24 cellular contexts compared by ENCODE assay signal in genomic region chr15:96764946-96765345, GRCh38.
DNase-seq lines count a peak whose midpoint lies in the region; ATAC-seq, FAIRE-seq and TF ChIP-seq lines count a peak whose summit lies in the region.
"Had no signal": no experiment of that assay in that cellular context is flagged by ENCODE, and none has a peak within 500 bp of the region (broad histone marks: within the 10 kb centered on the region; RNA-seq: fewer than 3 reads in every experiment).

No MANE protein-coding gene starts in this region.

- ATAC-seq in GM23338: peak; percentile 24; the same call in 1 of the 3 replicates
- ATAC-seq in HepG2: no peak
- ATAC-seq: A549, GM12878, HCT116 had no signal

- no peak for DNase-seq in GM23338 (ENCODE audit: low spot score)
- DNase-seq in H1 (ENCODE audit: low read depth in 1 of 2, low spot score in 2 of 2): no peak
- DNase-seq in kidney tubule cell (ENCODE audit: low spot score): peak; percentile 6
- no peak for DNase-seq in NCI-H2029 (lab: John Stamatoyannopoulos, UW)
- DNase-seq in HepG2 (ENCODE audit: low spot score): no peak
- DNase-seq in DMS 273 treated with DMSO at 0.1 percent for 48 hours (lab: John Stamatoyannopoulos, UW): no peak
- no peak for DNase-seq in activated CD4-positive, alpha-beta T cell treated with anti-CD3 and anti-CD28 coated beads for 1 hour
- DNase-seq: 8988T; ACHN; AML-193; BE2C; Calu3; CD4-positive, alpha-beta T cell; COR-L47; DMS153; EL; GDM1; GOT3 had no signal

- H4K20me1 ChIP-seq in GM23338 (replicated peaks; ENCODE audit: insufficient read depth): no peaks in the 10 kb centered on the region
- no peaks in the 10 kb centered on the region for H4K20me1 ChIP-seq in H1 (replicated peaks in 1 of 2; ENCODE audit: control insufficient read depth in 1 of 2, insufficient read depth in 2 of 2, low read length in 2 of 2)
- H4K20me1 ChIP-seq in HepG2 (ENCODE audit: insufficient read depth, low read length): no peaks in the 10 kb centered on the region
- H4K20me1 ChIP-seq: BLaER1 treated with 17β-estradiol and CSF1 and Interleukin-3, amounts not matched to agents 10 nM and 100 nM had no signal

- H3K27me3 ChIP-seq in GM23338 (ENCODE audit: insufficient read depth) (no peaks in the 10 kb centered on the region), H1 (replicated peaks in 1 of 4; ENCODE audit: control insufficient read depth in 3 of 4, extremely low read depth in 1 of 4, insufficient read depth in 3 of 4, low read length in 3 of 4) (no peaks in the 10 kb centered on the region), HepG2 (ENCODE audit: control insufficient read depth in 1 of 2, insufficient read depth in 2 of 2, low read length in 2 of 2) (no peaks in the 10 kb centered on the region)
- H3K27me3 ChIP-seq: BE2C; BLaER1 treated with 17β-estradiol and CSF1 and Interleukin-3, amounts not matched to agents 10 nM and 100 nM had no signal

- no peak overlapping the region for H4K91ac ChIP-seq in H1 (replicated peaks; ENCODE audit: insufficient read length, low read length)

- CTCF ChIA-PET in H1 (lab: Charles Lee; ENCODE audit: partially characterized antibody) (no interaction called here), HepG2 (lab: Yijun Ruan, JAX; ENCODE audit: low intra/inter-chr PET ratio, low total read pairs) (no interaction called here)

- no peaks in the 10 kb centered on the region for H3K4me1 Mint-ChIP-seq in GM23338

- peaks cover 6% of the 10 kb centered on the region; the same call in 1 of the 2 replicates for H3K9me2 ChIP-seq in GM23338 (ENCODE audit: insufficient read depth)

- no peak overlapping the region for H2BK15ac ChIP-seq in H1 (ENCODE audit: low read length)

- H4K8ac ChIP-seq in H1 (ENCODE audit: extremely low read depth, insufficient read depth, low read length): peak overlapping the region; percentile 90; the same call in 1 of the 2 replicates

- H3K36me3 ChIP-seq in GM23338 (ENCODE audit: insufficient read depth) (no peaks in the 10 kb centered on the region), H1 (ENCODE audit: control insufficient read depth in 2 of 4, insufficient read depth in 4 of 4, low read length in 3 of 4) (no peaks in the 10 kb centered on the region), HepG2 (replicated peaks in 1 of 2; ENCODE audit: control insufficient read depth in 1 of 2, insufficient read depth in 2 of 2, low read length in 2 of 2) (no peaks in the 10 kb centered on the region)
- H3K36me3 ChIP-seq: BE2C; BLaER1 treated with 17β-estradiol and CSF1 and Interleukin-3, amounts not matched to agents 10 nM and 100 nM had no signal

- H3K27ac Mint-ChIP-seq in GM23338: no peak overlapping the region
- H3K27ac Mint-ChIP-seq: CD14-positive monocyte; CD4-positive, alpha-beta T cell had no signal

- no peaks in the 10 kb centered on the region for H3K79me2 ChIP-seq in GM23338 (replicated peaks; ENCODE audit: insufficient read depth)
- no peaks in the 10 kb centered on the region for H3K79me2 ChIP-seq in H1 (ENCODE audit: control insufficient read depth in 1 of 2, insufficient read depth in 2 of 2, low read length in 2 of 2)
- H3K79me2 ChIP-seq in HepG2 (ENCODE audit: insufficient read depth, low read length): no peaks in the 10 kb centered on the region

- no peak overlapping the region for H3K4ac ChIP-seq in H1 (replicated peaks; ENCODE audit: insufficient read length, low read depth, low read length)

- no peak overlapping the region for H3K23ac ChIP-seq in H1 (ENCODE audit: insufficient read length)

- in situ Hi-C loops in HepG2 (cut with HindIII; ENCODE audit: extremely low pct_ligation_motif_present, low pct_unique_long_range_greater_than_20kb): no loop called here

- H3K4me1 ChIP-seq in GM23338 (ENCODE audit: insufficient read depth) (no peaks in the 10 kb centered on the region; the same call in 1 of the 2 replicates), H1 (replicated peaks in 1 of 4; ENCODE audit: control insufficient read depth in 3 of 4, insufficient read depth in 4 of 4, low read length in 3 of 4) (0 out of 7 replicates have a peak, but pooled peaks cover 0 to 2% (median 0%) of the 10 kb centered on the region in 4 experiments), HepG2 (ENCODE audit: insufficient read depth, low read length) (no peaks in the 10 kb centered on the region)
- H3K4me1 ChIP-seq: A549; BE2C; BLaER1 treated with 17β-estradiol and CSF1 and Interleukin-3, amounts not matched to agents 10 nM and 100 nM had no signal

- H2BK20ac ChIP-seq in H1 (ENCODE audit: low read length): no peak overlapping the region

- H3K14ac ChIP-seq in H1 (ENCODE audit: insufficient read length): no peak overlapping the region

- H3K4me3 Mint-ChIP-seq in GM23338: no peak overlapping the region
- H3K4me3 Mint-ChIP-seq: CD14-positive monocyte; CD4-positive, alpha-beta T cell had no signal

- H2AFZ ChIP-seq in GM23338 (peak overlapping the region; percentile 80; the same call in 1 of the 2 replicates), H1 (ENCODE audit: low read length) (no peak overlapping the region; the same call in 1 of the 2 replicates), HepG2 (ENCODE audit: low read length) (no peak overlapping the region)

- no peak overlapping the region; the same call in 1 of the 2 replicates for H2BK12ac ChIP-seq in H1 (ENCODE audit: low read depth, low read length)

- POLR2A ChIA-PET in H1 (lab: Charles Lee; ENCODE audit: partially characterized antibody) (no interaction called here), HepG2 (lab: Yijun Ruan, JAX) (no interaction called here)

- H4K5ac ChIP-seq in H1 (ENCODE audit: insufficient read length, low read depth, low read length): no peak overlapping the region

- no TSS peak for BruUV-seq in HepG2 (replicated peaks; lab: Mats Ljungman, UMichigan)

- H2BK120ac ChIP-seq in H1 (replicated peaks; ENCODE audit: low read depth, low read length): no peak overlapping the region

- 90% methylated on average over 8 of the region's 8 CpGs; no CpG with 5 or more reads in 1 of the 2 experiments for WGBS in H1 (ENCODE audit: extremely low coverage in 1 of 2, insufficient coverage in 1 of 2, insufficient read length in 1 of 2, insufficient replicate concordance in 2 of 2, low coverage in 1 of 2, low lambda C conversion rate in 2 of 2, missing lambda C conversion rate in 1 of 2), 2 experiments
- 50% methylated on average over 2 of the region's 8 CpGs for WGBS in HepG2 (ENCODE audit: low lambda C conversion rate)

- H3K27me3 Mint-ChIP-seq in GM23338 (ENCODE audit: insufficient read depth, low read depth, poor library complexity): no peaks in the 10 kb centered on the region
- H3K27me3 Mint-ChIP-seq: CD4-positive, alpha-beta T cell had no signal

- H3K23me2 ChIP-seq in H1 (ENCODE audit: low read depth, low read length): no peaks in the 10 kb centered on the region

- H3K4me2 ChIP-seq in GM23338 (no peak overlapping the region), H1 (ENCODE audit: insufficient read depth in 1 of 2, low read depth in 2 of 2, low read length in 2 of 2) (no peak overlapping the region), HepG2 (ENCODE audit: low read depth, low read length) (no peak overlapping the region)
- H3K4me2 ChIP-seq: A549; BLaER1 treated with 17β-estradiol and CSF1 and Interleukin-3, amounts not matched to agents 10 nM and 100 nM had no signal

- H3K36me3 Mint-ChIP-seq in GM23338 (ENCODE audit: low read depth): no peaks in the 10 kb centered on the region
- H3K36me3 Mint-ChIP-seq: CD14-positive monocyte had no signal

- FAIRE-seq in H1 (lab: Jason Lieb, UNC) (no peak), HepG2 (lab: Jason Lieb, UNC) (no peak)
- FAIRE-seq: GM12878, GM18507 had no signal

- H3K4me3 ChIP-seq in GM23338: no peak overlapping the region
- no peak overlapping the region for H3K4me3 ChIP-seq in H1 (ENCODE audit: extremely low read depth in 1 of 4, insufficient read depth in 2 of 4, low read depth in 3 of 4, low read length in 4 of 4)
- no peak overlapping the region for H3K4me3 ChIP-seq in HepG2 (replicated peaks in 1 of 3; ENCODE audit: insufficient read depth in 1 of 3, low read depth in 2 of 3, low read length in 3 of 3)
- H3K4me3 ChIP-seq: A549; BLaER1 treated with 17β-estradiol and CSF1 and Interleukin-3, amounts not matched to agents 10 nM and 100 nM; GM12878 had no signal

- TF ChIP-seq CTCF in GM23338 (conservative IDR thresholded peaks at IDR 0.05; ENCODE audit: low read depth in 2 of 2): no peak
- peak in 1 of 3 experiments; percentile 20; a peak in 1 of 4 replicates for TF ChIP-seq CTCF in H1 (IDR thresholded peaks at IDR 0.05; ENCODE audit: control extremely low read depth in 1 of 3, insufficient read depth in 1 of 3, low read depth in 1 of 3, low read length in 3 of 3)
- no peak for TF ChIP-seq CTCF in HepG2 (CRISPR knock-in tag; IDR thresholded peaks at IDR 0.05)

- no peak overlapping the region for H3K27ac ChIP-seq in GM23338 (ENCODE audit: low read depth)
- no peak overlapping the region for H3K27ac ChIP-seq in H1 (ENCODE audit: low read depth, low read length)
- H3K27ac ChIP-seq in HepG2 (ENCODE audit: extremely low read length, insufficient read depth, low read length): no peak overlapping the region
- H3K27ac ChIP-seq: A549; BLaER1 treated with 17β-estradiol and CSF1 and Interleukin-3, amounts not matched to agents 10 nM and 100 nM had no signal

- no peak overlapping the region; the same call in 1 of the 2 replicates for H3K18ac ChIP-seq in H1 (ENCODE audit: extremely low read depth, low read length)

- no peak for TF ChIP-seq EP300 in H1 (IDR thresholded peaks at IDR 0.05; ENCODE audit: borderline replicate concordance in 1 of 2, low read depth in 2 of 2, low read length in 2 of 2)
- TF ChIP-seq EP300 in HepG2 (IDR thresholded peaks at IDR 0.05; ENCODE audit: low read depth in 2 of 2, low read length in 2 of 2): no peak
- TF ChIP-seq EP300 in HepG2 (CRISPR knock-in tag; IDR thresholded peaks at IDR 0.05; ENCODE audit: borderline replicate concordance): no peak

- no peaks in the 10 kb centered on the region for H3F3A ChIP-seq in GM23338 (replicated peaks; ENCODE audit: low read depth)

- H3K56ac ChIP-seq in H1 (replicated peaks; ENCODE audit: insufficient read length, low read depth, low read length): no peak overlapping the region

- H3K9me3 ChIP-seq in H1 (ENCODE audit: insufficient read depth in 2 of 2, low read depth in 1 of 2, low read length in 1 of 2): no peaks in the 10 kb centered on the region
- H3K9me3 ChIP-seq in HepG2 (ENCODE audit: low read length): no peaks in the 10 kb centered on the region; the same call in 1 of the 2 replicates
- H3K9me3 ChIP-seq: A549, BE2C had no signal

- H3K9me3 Mint-ChIP-seq in GM23338: no peaks in the 10 kb centered on the region

- H3K9ac ChIP-seq in H1 (replicated peaks in 1 of 4; ENCODE audit: extremely low read depth in 1 of 4, low read depth in 3 of 4, low read length in 3 of 4): no peak overlapping the region
- H3K9ac ChIP-seq in HepG2 (ENCODE audit: insufficient read depth, low read depth, low read length): no peak overlapping the region
- H3K9ac ChIP-seq: BLaER1 treated with 17β-estradiol and CSF1 and Interleukin-3, amounts not matched to agents 10 nM and 100 nM had no signal

- intact Hi-C loops in HepG2 (cut with micrococcal nuclease; ENCODE audit: unreplicated experiment): no loop called here

- no peaks in the 10 kb centered on the region for H3K79me1 ChIP-seq in H1 (ENCODE audit: low read depth, low read length)

- TF ChIP-seq RAD21 in H1 (IDR thresholded peaks at IDR 0.05 in 1 of 2, conservative IDR thresholded peaks at IDR 0.05 in 1 of 2; ENCODE audit: low read depth in 2 of 2, low read length in 2 of 2) (no peak; a peak in 1 of 4 replicates), HepG2 (CRISPR knock-in tag; IDR thresholded peaks at IDR 0.05) (no peak)

- no peak overlapping the region for H2BK5ac ChIP-seq in H1 (ENCODE audit: low read depth, low read length)

- H2AK5ac ChIP-seq in H1 (ENCODE audit: low read depth, low read length): no peak overlapping the region

- TF ChIP-seq POLR2A in H1 (IDR thresholded peaks at IDR 0.05; ENCODE audit: control extremely low read depth in 1 of 2, low read depth in 2 of 2, low read length in 2 of 2): no peak
- TF ChIP-seq POLR2A in HepG2 (IDR thresholded peaks at IDR 0.05; ENCODE audit: insufficient read depth in 1 of 2, low read depth in 2 of 2, low read length in 2 of 2): no peak
